25 cellular contexts compared by ENCODE assay signal in the genomic region with DNA sequence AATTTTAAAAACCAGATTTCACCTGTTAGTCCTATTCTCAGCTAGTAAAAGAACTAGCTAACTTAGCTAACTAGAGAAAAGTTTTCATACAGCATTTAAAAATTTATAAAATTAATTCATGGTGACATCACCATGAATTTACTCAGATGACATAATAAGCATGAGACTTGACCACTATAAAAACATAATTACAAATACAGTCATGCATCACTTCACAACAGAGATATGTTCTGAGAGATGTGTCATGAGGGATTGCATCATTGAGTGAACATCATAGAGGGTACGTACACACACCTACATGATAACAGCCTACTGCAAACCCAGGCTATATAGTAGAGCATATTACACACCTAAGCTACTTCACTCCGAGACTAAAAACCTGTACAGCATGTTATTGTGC.
DNase-seq lines count a peak whose midpoint lies in the region; ATAC-seq, FAIRE-seq and TF ChIP-seq lines count a peak whose summit lies in the region.
"Had no signal": no experiment of that assay in that cellular context is flagged by ENCODE, and none has a peak within 500 bp of the region (broad histone marks: within the 10 kb centered on the region; RNA-seq: fewer than 3 reads in every experiment).

No MANE protein-coding gene starts in this region.

- H3K9me3 ChIP-seq in astrocyte (ENCODE audit: insufficient read depth, low read depth, low read length) (no peaks in the 10 kb centered on the region), keratinocyte (ENCODE audit: control insufficient read depth, low read depth, low read length) (no peaks in the 10 kb centered on the region)
- H3K9me3 ChIP-seq: SJSA1, spleen had no signal

- no peaks in the 10 kb centered on the region for H3K27me3 Mint-ChIP-seq in astrocyte (ENCODE audit: low read depth, unreplicated experiment)
- H3K27me3 Mint-ChIP-seq: activated T-cell treated with anti-CD3 and anti-CD28 coated beads, Interleukin-2, amount 50 U/mL, for 24 hours; stimulated activated memory B cell treated with anti-CD40 and anti-IgM and Interleukin-4, amounts not matched to agents 10 μg/mL and 1 μg/mL and 100 μg/mL, for 72 hours had no signal

- H3K27ac ChIP-seq in astrocyte (ENCODE audit: low read depth, low read length) (no peak overlapping the region), keratinocyte (ENCODE audit: control insufficient read depth, insufficient read depth, low read length) (no peak overlapping the region)
- H3K27ac ChIP-seq: KMS-11, SJSA1, spleen had no signal

- no peaks in the 10 kb centered on the region for H3K4me1 Mint-ChIP-seq in astrocyte (ENCODE audit: low read depth, unreplicated experiment)
- H3K4me1 Mint-ChIP-seq: stimulated activated memory B cell treated with anti-CD40 and anti-IgM and Interleukin-4, amounts not matched to agents 10 μg/mL and 1 μg/mL and 100 μg/mL, for 72 hours had no signal

- H3K36me3 Mint-ChIP-seq in astrocyte (ENCODE audit: low read depth, unreplicated experiment) = no peaks in the 10 kb centered on the region
- H3K36me3 Mint-ChIP-seq: stimulated activated memory B cell treated with anti-CD40 and anti-IgM and Interleukin-4, amounts not matched to agents 10 μg/mL and 1 μg/mL and 100 μg/mL, for 72 hours had no signal

- no peaks in the 10 kb centered on the region for H3K9me3 Mint-ChIP-seq in astrocyte (ENCODE audit: unreplicated experiment)
- H3K9me3 Mint-ChIP-seq: activated T-cell treated with anti-CD3 and anti-CD28 coated beads, Interleukin-2, amount 50 U/mL, for 24 hours; stimulated activated memory B cell treated with anti-CD40 and anti-IgM and Interleukin-4, amounts not matched to agents 10 μg/mL and 1 μg/mL and 100 μg/mL, for 72 hours; T-helper 1 cell treated with Interleukin-12 subunit alpha and Interleukin-12 subunit beta and Interleukin-4 antibody, amounts not matched to agents 30 μg/mL and 1 μg/mL, for 36 hours had no signal

- DNase-seq in DMS53 (lab: John Stamatoyannopoulos, UW) (peak; percentile 74), LHCN-M2 (ENCODE audit: low read depth) (peak; percentile 44), astrocyte (ENCODE audit: low read depth) (peak; percentile 28), keratinocyte (ENCODE audit: low read depth, low spot score) (peak; percentile 23), DMS153 (lab: John Stamatoyannopoulos, UW) (no peak), NCI-H446 treated with DMSO at 0.1 percent for 48 hours (lab: John Stamatoyannopoulos, UW) (no peak), Ammon's horn (ENCODE audit: low spot score) (no peak)
- DNase-seq: activated gamma-delta T cell treated with Interleukin-2 at 50 U/mL for 16 hours; activated T-cell treated with anti-CD3 and anti-CD28 coated beads, Interleukin-2, amount 50 U/mL, for 24 hours; dermis blood vessel endothelial cell; MV-4-11; NCI-H146; NCI-H510A treated with DMSO at 0.1 percent for 48 hours; NK-92 treated with Interleukin-12 subunit alpha and Interleukin-12 subunit beta, amount 100 ng/mL, for 24 hours; occipital lobe; spleen; stimulated activated CD4-positive, alpha-beta T cell treated with anti-CD3 and anti-CD28 coated beads, Interleukin-2, amount 100 ng/mL, for 48 hours had no signal

- H3K79me2 ChIP-seq in astrocyte (ENCODE audit: insufficient read depth, low read length) (no peaks in the 10 kb centered on the region), keratinocyte (ENCODE audit: control insufficient read depth, insufficient read depth, low read length) (no peaks in the 10 kb centered on the region)

- FAIRE-seq in astrocyte (lab: Jason Lieb, UNC) (no peak), keratinocyte (lab: Jason Lieb, UNC) (no peak)
- FAIRE-seq: GM12892, HTR-8/SVneo, urothelium cell line had no signal

- H3K27me3 ChIP-seq in astrocyte (ENCODE audit: insufficient read depth, low read length) (no peaks in the 10 kb centered on the region), keratinocyte (ENCODE audit: control insufficient read depth, extremely low read depth, insufficient read depth, low read length) (no peaks in the 10 kb centered on the region)
- H3K27me3 ChIP-seq: SJSA1, spleen had no signal

- H3K27ac Mint-ChIP-seq in astrocyte (ENCODE audit: unreplicated experiment) = no peak overlapping the region
- H3K27ac Mint-ChIP-seq: activated T-cell treated with anti-CD3 and anti-CD28 coated beads, Interleukin-2, amount 50 U/mL, for 24 hours; stimulated activated memory B cell treated with anti-CD40 and anti-IgM and Interleukin-4, amounts not matched to agents 10 μg/mL and 1 μg/mL and 100 μg/mL, for 72 hours; T-helper 1 cell treated with Interleukin-12 subunit alpha and Interleukin-12 subunit beta and Interleukin-4 antibody, amounts not matched to agents 30 μg/mL and 1 μg/mL, for 36 hours had no signal

- dilution Hi-C loops in keratinocyte (cut with MboI; ENCODE audit: extremely low pct_ligation_motif_present, low sequenced_read_pairs) = no loop called here

- H3K9ac ChIP-seq in astrocyte (ENCODE audit: low read length) (no peak overlapping the region), keratinocyte (ENCODE audit: control insufficient read depth, extremely low read depth, insufficient read depth, low read length) (no peak overlapping the region)
- H3K9ac ChIP-seq: KMS-11 had no signal

- TF ChIP-seq CTCF in astrocyte (IDR thresholded peaks at IDR 0.05; ENCODE audit: insufficient read depth, low read depth, low read length) (no peak), keratinocyte (optimal IDR thresholded peaks at IDR 0.05 in 1 of 3, IDR thresholded peaks at IDR 0.05 in 1 of 3, conservative IDR thresholded peaks at IDR 0.05 in 1 of 3; ENCODE audit: extremely low read depth in 1 of 3, insufficient read depth in 2 of 3, low read length in 3 of 3) (no peak)

- ATAC-seq in GM19328 (IDR thresholded peaks at IDR 0.05; ENCODE audit: unreplicated experiment) = no peak
- ATAC-seq: stimulated activated memory B cell treated with anti-CD40 and anti-IgM and Interleukin-4, amounts not matched to agents 10 μg/mL and 1 μg/mL and 100 μg/mL, for 72 hours had no signal

- H3K4me1 ChIP-seq in astrocyte (ENCODE audit: insufficient read depth, low read length) (no peaks in the 10 kb centered on the region), keratinocyte (ENCODE audit: control insufficient read depth, extremely low read depth, insufficient read depth, low read length) (peaks cover 7% of the 10 kb centered on the region)
- H3K4me1 ChIP-seq: SJSA1, spleen had no signal

- H3K4me2 ChIP-seq in astrocyte (ENCODE audit: low read length) (no peak overlapping the region), keratinocyte (ENCODE audit: control insufficient read depth, extremely low read depth, insufficient read depth, low read depth, low read length) (no peak overlapping the region)
- H3K4me2 ChIP-seq: KMS-11 had no signal

- H3K4me3 ChIP-seq in astrocyte (ENCODE audit: insufficient read depth, low read depth, low read length) = no peak overlapping the region
- no peak overlapping the region for H3K4me3 ChIP-seq in keratinocyte (ENCODE audit: control insufficient read depth in 2 of 3, extremely low read depth in 1 of 3, insufficient read depth in 2 of 3, low read depth in 1 of 3, low read length in 3 of 3)
- H3K4me3 ChIP-seq: SJSA1, spleen had no signal

- H3K9me1 ChIP-seq in keratinocyte (ENCODE audit: control insufficient read depth, extremely low read depth, insufficient read depth, low read length) = no peaks in the 10 kb centered on the region

- H3K36me3 ChIP-seq in astrocyte (ENCODE audit: insufficient read depth, low read length) (no peaks in the 10 kb centered on the region), keratinocyte (ENCODE audit: control insufficient read depth in 2 of 2, extremely low read depth in 1 of 2, insufficient read depth in 2 of 2, low read length in 2 of 2) (no peaks in the 10 kb centered on the region)
- H3K36me3 ChIP-seq: SJSA1, spleen had no signal

- H4K20me1 ChIP-seq in astrocyte (ENCODE audit: insufficient read depth, low read length) (no peaks in the 10 kb centered on the region), keratinocyte (ENCODE audit: control insufficient read depth, extremely low read depth, insufficient read depth, low read length) (no peaks in the 10 kb centered on the region)

- H2AFZ ChIP-seq in astrocyte (ENCODE audit: low read depth, low read length) (no peak overlapping the region), keratinocyte (ENCODE audit: control insufficient read depth, low read length) (no peak overlapping the region)

- H3K4me3 Mint-ChIP-seq in astrocyte (ENCODE audit: unreplicated experiment) = no peak overlapping the region
- H3K4me3 Mint-ChIP-seq: activated T-cell treated with anti-CD3 and anti-CD28 coated beads, Interleukin-2, amount 50 U/mL, for 24 hours; stimulated activated memory B cell treated with anti-CD40 and anti-IgM and Interleukin-4, amounts not matched to agents 10 μg/mL and 1 μg/mL and 100 μg/mL, for 72 hours; T-helper 1 cell treated with Interleukin-12 subunit alpha and Interleukin-12 subunit beta and Interleukin-4 antibody, amounts not matched to agents 30 μg/mL and 1 μg/mL, for 36 hours had no signal

Comparison
In these comparisons a context has a peak if more than half of its experiments do, and no peak if none do; other contexts are left out.
1. DNase-seq: peak in DMS53 (single experiment), LHCN-M2 (single experiment), astrocyte (single experiment) and keratinocyte (single experiment); none in DMS153 (single experiment), NCI-H446 treated with DMSO at 0.1 percent for 48 hours (single experiment) and Ammon's horn (single experiment).